14 cellular contexts compared by ENCODE assay signal in genomic region chr12:109626378-109627115, GRCh38. TPM values are rescaled to one million over a fixed set of nuclear protein-coding genes. Genes with fewer than 3 reads are reported as not detected.
DNase-seq lines count a peak whose midpoint lies in the region; ATAC-seq and TF ChIP-seq lines count a peak whose summit lies in the region.
"Had no signal": no experiment of that assay in that cellular context is flagged by ENCODE, and none has a peak within 500 bp of the region (broad histone marks: within the 10 kb centered on the region; RNA-seq: fewer than 3 reads in every experiment).

No MANE protein-coding gene starts in this region.

- peaks cover 33% of the 10 kb centered on the region for H3K27me3 Mint-ChIP-seq in activated naive CD8-positive, alpha-beta T cell treated with anti-CD3 and anti-CD28 coated beads for 36 hours

- no peak overlapping the region for H3K4me3 ChIP-seq in PC-3 (ENCODE audit: low read length)
- H3K4me3 ChIP-seq: BLaER1 had no signal

- H3K4me2 ChIP-seq in PC-3 (ENCODE audit: low read length) = no peak overlapping the region
- H3K4me2 ChIP-seq: BLaER1 had no signal

- intact Hi-C loops in PC-3 (cut with micrococcal nuclease) = no loop called here

- ATAC-seq in HG03442 (IDR thresholded peaks at IDR 0.05; ENCODE audit: unreplicated experiment) = no peak
- ATAC-seq in PC-3 = no peak

- no peaks in the 10 kb centered on the region for H3K36me3 ChIP-seq in PC-3 (ENCODE audit: low read depth, low read length)
- H3K36me3 ChIP-seq: BLaER1 had no signal

- POLR2A ChIA-PET in PC-3 (lab: Charles Lee; ENCODE audit: unreplicated experiment) = no interaction called here

- no peaks in the 10 kb centered on the region for H3K9me2 ChIP-seq in PC-3 (replicated peaks; ENCODE audit: low read length)

- no peak for TF ChIP-seq CTCF in PC-3 (conservative IDR thresholded peaks at IDR 0.05; ENCODE audit: low read depth, low read length)

- no peaks in the 10 kb centered on the region for H3K9me3 ChIP-seq in PC-3 (ENCODE audit: low read length)
- H3K9me3 ChIP-seq: BLaER1 had no signal

- CTCF ChIA-PET in PC-3 (lab: Charles Lee) = no interaction called here

- no TSS peak for BruUV-seq in PC-3 (replicated peaks; lab: Mats Ljungman, UMichigan)

- no peaks in the 10 kb centered on the region for H4K20me1 ChIP-seq in PC-3 (ENCODE audit: low read length)
- H4K20me1 ChIP-seq: BLaER1 had no signal

- H3K79me2 ChIP-seq in PC-3 (ENCODE audit: low read length) = no peaks in the 10 kb centered on the region

- H3K27me3 ChIP-seq in PC-3 (ENCODE audit: low read length) = peaks cover 25% of the 10 kb centered on the region
- H3K27me3 ChIP-seq: BLaER1 had no signal

- peaks cover 2% of the 10 kb centered on the region for H3K4me1 Mint-ChIP-seq in activated naive CD8-positive, alpha-beta T cell treated with anti-CD3 and anti-CD28 coated beads for 36 hours

- no peak overlapping the region for H3K4me3 Mint-ChIP-seq in activated naive CD8-positive, alpha-beta T cell treated with anti-CD3 and anti-CD28 coated beads for 36 hours
- H3K4me3 Mint-ChIP-seq: IgD-negative memory B cell had no signal

- no peaks in the 10 kb centered on the region for H3K4me1 ChIP-seq in PC-3 (ENCODE audit: insufficient read depth, low read length)

- no peaks in the 10 kb centered on the region for H3F3A ChIP-seq in PC-3 (ENCODE audit: low read length, unreplicated experiment)

- H3K36me3 Mint-ChIP-seq in activated naive CD8-positive, alpha-beta T cell treated with anti-CD3 and anti-CD28 coated beads for 36 hours = no peaks in the 10 kb centered on the region
- H3K36me3 Mint-ChIP-seq: IgD-negative memory B cell had no signal

- H3K27ac ChIP-seq in cingulate gyrus (ENCODE audit: low read depth, low read length) (peak overlapping the region; percentile 93), PC-3 (ENCODE audit: low read length) (no peak overlapping the region)
- H3K27ac ChIP-seq: BLaER1 had no signal

- no peaks in the 10 kb centered on the region for H3K9me3 Mint-ChIP-seq in activated naive CD8-positive, alpha-beta T cell treated with anti-CD3 and anti-CD28 coated beads for 36 hours
- H3K9me3 Mint-ChIP-seq: IgD-negative memory B cell had no signal

- no peak overlapping the region for H2AFZ ChIP-seq in PC-3 (ENCODE audit: low read length)

- DNase-seq in NCI-H69 (lab: John Stamatoyannopoulos, UW) = peak; percentile 43
- peak; percentile 91 for DNase-seq in midbrain (lab: John Stamatoyannopoulos, UW)
- peak; percentile 95 for DNase-seq in superior temporal gyrus (ENCODE audit: extremely low spot score)
- no peak for DNase-seq in activated naive CD8-positive, alpha-beta T cell treated with anti-CD3 and anti-CD28 coated beads for 36 hours
- no peak for DNase-seq in PC-3
- DNase-seq: DMS 273 treated with DMSO at 0.1 percent for 48 hours, GOT3, NCI-H2081, NCI-H2227 treated with DMSO at 0.1 percent for 48 hours, NCI-H526 treated with DMSO at 0.1 percent for 48 hours had no signal

- H3K27ac Mint-ChIP-seq in activated naive CD8-positive, alpha-beta T cell treated with anti-CD3 and anti-CD28 coated beads for 36 hours = no peak overlapping the region
- H3K27ac Mint-ChIP-seq: IgD-negative memory B cell had no signal

- H3K9ac ChIP-seq in PC-3 (ENCODE audit: low read length) = no peak overlapping the region
- H3K9ac ChIP-seq: BLaER1 had no signal

RNA-seq across cellular contexts. Expression of gene MVK, which starts 53.0 kb away (rescaled TPM):
- total RNA-seq in activated naive CD8-positive, alpha-beta T cell treated with anti-CD3 and anti-CD28 coated beads for 36 hours = 10 to 100 TPM; 17.9 to 20.5 TPM
- total RNA-seq in PC-3 (2014; rRNA removed) = 47.8 and 52.2 TPM in 2 replicates

RNA-seq across cellular contexts. Expression of gene MMAB, which starts 53.2 kb away (rescaled TPM):
- total RNA-seq in activated naive CD8-positive, alpha-beta T cell treated with anti-CD3 and anti-CD28 coated beads for 36 hours = 10 to 100 TPM; 58.3 to 62.8 TPM
- 83.0 and 83.5 TPM in 2 replicates for total RNA-seq in PC-3 (2014; rRNA removed)

Comparison
In these comparisons a context has a peak if more than half of its experiments do, and no peak if none do; other contexts are left out.
1. DNase-seq: peak in NCI-H69 (single experiment), midbrain (single experiment) and superior temporal gyrus (single experiment); none in activated naive CD8-positive, alpha-beta T cell treated with anti-CD3 and anti-CD28 coated beads for 36 hours (single experiment) and PC-3 (single experiment).